1 cellular context compared by ENCODE assay signal in genomic region chr21:29074007-29074376, GRCh38.
TF ChIP-seq lines count a peak whose summit lies in the region.

No MANE protein-coding gene starts in this region.

TF ChIP-seq in K562, 482 proteins besides CTCF, POLR2A, EP300 and RAD21 (continued from another document and continues in another):
- no peak for TF ChIP-seq PBX2 (CRISPR knock-in tag; IDR thresholded peaks at IDR 0.05; ENCODE audit: low read depth)
- no peak for TF ChIP-seq PBX2 (tag; conservative IDR thresholded peaks at IDR 0.05; ENCODE audit: low read depth)
- no peak for TF ChIP-seq KAT2B (IDR thresholded peaks at IDR 0.05; ENCODE audit: low read depth, low read length)
- TF ChIP-seq CREB1 (IDR thresholded peaks at IDR 0.05), result no peak
- TF ChIP-seq CREB1 (CRISPR knock-in tag; IDR thresholded peaks at IDR 0.05), result no peak
- TF ChIP-seq PURB (CRISPR knock-in tag; IDR thresholded peaks at IDR 0.05; ENCODE audit: low read depth), result no peak
- no peak for TF ChIP-seq ZNF780A (CRISPR knock-in tag; IDR thresholded peaks at IDR 0.05)
- no peak for TF ChIP-seq NR4A1 (CRISPR knock-in tag; IDR thresholded peaks at IDR 0.05)
- no peak for TF ChIP-seq NR4A1 (tag; IDR thresholded peaks at IDR 0.05)
- TF ChIP-seq KDM2B (CRISPR knock-in tag; IDR thresholded peaks at IDR 0.05), result no peak
- no peak for TF ChIP-seq E2F6 (IDR thresholded peaks at IDR 0.05; ENCODE audit: borderline replicate concordance in 1 of 2, extremely low read depth in 1 of 2, insufficient read depth in 1 of 2, insufficient read length in 1 of 2, low read depth in 1 of 2, low read length in 1 of 2, poor library complexity in 1 of 2, severe bottlenecking in 1 of 2)
- TF ChIP-seq ZNF354B (CRISPR knock-in tag; IDR thresholded peaks at IDR 0.05), result no peak
- no peak for TF ChIP-seq ZNF347 (CRISPR knock-in tag; IDR thresholded peaks at IDR 0.05; ENCODE audit: low read depth)
- no peak for TF ChIP-seq TFAM (CRISPR knock-in tag; conservative IDR thresholded peaks at IDR 0.05)
- 0 out of 2 replicates have a peak, but pooled peaks have one; percentile 46 for TF ChIP-seq TCF3 (CRISPR knock-in tag; IDR thresholded peaks at IDR 0.05)
- no peak for TF ChIP-seq IRF1 (CRISPR knock-in tag; IDR thresholded peaks at IDR 0.05; ENCODE audit: borderline replicate concordance)
- peak; percentile 63; the same call in 1 of the 2 replicates for TF ChIP-seq ZBTB26 (CRISPR knock-in tag; IDR thresholded peaks at IDR 0.05)
- no peak for TF ChIP-seq ZNF644 (tag; IDR thresholded peaks at IDR 0.05; ENCODE audit: low read depth)
- TF ChIP-seq FIP1L1 (IDR thresholded peaks at IDR 0.05; ENCODE audit: low read depth, low read length, poor library complexity, severe bottlenecking), result no peak
- TF ChIP-seq CHAMP1 (IDR thresholded peaks at IDR 0.05), result no peak
- TF ChIP-seq RBM14 (IDR thresholded peaks at IDR 0.05; ENCODE audit: borderline replicate concordance, insufficient read depth, low read depth, low read length), result no peak
- no peak for TF ChIP-seq MEF2D (tag; conservative IDR thresholded peaks at IDR 0.05; ENCODE audit: low read depth)
- no peak for TF ChIP-seq POLR2G (IDR thresholded peaks at IDR 0.05; ENCODE audit: low read depth, low read length)
- TF ChIP-seq U2AF2 (optimal IDR thresholded peaks at IDR 0.05; ENCODE audit: low read depth, low read length), result no peak
- TF ChIP-seq SMARCC2 (IDR thresholded peaks at IDR 0.05; ENCODE audit: low read depth), result no peak
- no peak for TF ChIP-seq PHB2 (IDR thresholded peaks at IDR 0.05; ENCODE audit: low read depth)
- no peak for TF ChIP-seq ZBTB1 (CRISPR knock-in tag; IDR thresholded peaks at IDR 0.05; ENCODE audit: borderline replicate concordance, low read depth)
- no peak for TF ChIP-seq FUS (optimal IDR thresholded peaks at IDR 0.05; ENCODE audit: low read depth, low read length)
- TF ChIP-seq WHSC1 (IDR thresholded peaks at IDR 0.05; ENCODE audit: low read length), result no peak
- TF ChIP-seq ZNF589 (CRISPR knock-in tag; IDR thresholded peaks at IDR 0.05; ENCODE audit: low read depth), result no peak
- TF ChIP-seq NONO (IDR thresholded peaks at IDR 0.05; ENCODE audit: low read depth in 2 of 2, low read length in 1 of 2), result no peak
- no peak for TF ChIP-seq HBP1 (CRISPR knock-in tag; IDR thresholded peaks at IDR 0.05)
- TF ChIP-seq ZBTB9 (CRISPR knock-in tag; IDR thresholded peaks at IDR 0.05), result no peak
- no peak for TF ChIP-seq CREM (IDR thresholded peaks at IDR 0.05; ENCODE audit: low read depth)
- no peak for TF ChIP-seq DNMT1 (IDR thresholded peaks at IDR 0.05)
- no peak for TF ChIP-seq KLF16 (IDR thresholded peaks at IDR 0.05)
- no peak for TF ChIP-seq ZNF785 (CRISPR knock-in tag; IDR thresholded peaks at IDR 0.05)
- TF ChIP-seq NCOA6 (IDR thresholded peaks at IDR 0.05), result no peak
- TF ChIP-seq PHF20 (IDR thresholded peaks at IDR 0.05; ENCODE audit: partially characterized antibody), result no peak
- no peak for TF ChIP-seq ZNF408 (CRISPR knock-in tag; IDR thresholded peaks at IDR 0.05; ENCODE audit: low read depth)
- 0 out of 2 replicates have a peak, but pooled peaks have one; percentile 40 for TF ChIP-seq NR2F6 (CRISPR knock-in tag; IDR thresholded peaks at IDR 0.05)
- TF ChIP-seq FOXP1 (CRISPR knock-in tag; IDR thresholded peaks at IDR 0.05), result no peak
- TF ChIP-seq PTTG1 (tag; IDR thresholded peaks at IDR 0.05; ENCODE audit: low read depth), result no peak
- TF ChIP-seq NEUROD1 (IDR thresholded peaks at IDR 0.05; ENCODE audit: borderline replicate concordance, low read depth, low read length, partially characterized antibody), result no peak
- no peak for TF ChIP-seq PHF21A (IDR thresholded peaks at IDR 0.05; ENCODE audit: borderline replicate concordance, low read depth)
- TF ChIP-seq ZBTB34 (CRISPR knock-in tag; IDR thresholded peaks at IDR 0.05), result no peak
- TF ChIP-seq ZFP1 (CRISPR knock-in tag; IDR thresholded peaks at IDR 0.05), result peak; percentile 67
- 0 out of 2 replicates have a peak, but pooled peaks have one; percentile 15 for TF ChIP-seq ZNF561 (CRISPR knock-in tag; conservative IDR thresholded peaks at IDR 0.05)
- no peak for TF ChIP-seq SIN3A (IDR thresholded peaks at IDR 0.05; ENCODE audit: borderline replicate concordance in 2 of 2, control insufficient read depth in 1 of 2, low read depth in 2 of 2, low read length in 2 of 2)
- TF ChIP-seq ZBTB5 (IDR thresholded peaks at IDR 0.05), result no peak
- no peak for TF ChIP-seq HNRNPL (IDR thresholded peaks at IDR 0.05; ENCODE audit: low read depth, low read length)
- TF ChIP-seq SMAD4 (CRISPR knock-in tag; conservative IDR thresholded peaks at IDR 0.05), result peak; percentile 76; the same call in 1 of the 2 replicates
- TF ChIP-seq SIN3B (IDR thresholded peaks at IDR 0.05; ENCODE audit: low read depth), result no peak
- TF ChIP-seq HDAC8 (tag; IDR thresholded peaks at IDR 0.05), result no peak
- TF ChIP-seq CBX2 (IDR thresholded peaks at IDR 0.05; ENCODE audit: insufficient read depth, low read length, poor library complexity, severe bottlenecking), result no peak
